18 cellular contexts compared by ENCODE assay signal in genomic region chr3:158771577-158771976, GRCh38. TPM values are rescaled to one million over a fixed set of nuclear protein-coding genes. Genes with fewer than 3 reads are reported as not detected.
DNase-seq lines count a peak whose midpoint lies in the region; ATAC-seq and TF ChIP-seq lines count a peak whose summit lies in the region.
"Had no signal": no experiment of that assay in that cellular context is flagged by ENCODE, and none has a peak within 500 bp of the region (broad histone marks: within the 10 kb centered on the region; RNA-seq: fewer than 3 reads in every experiment).

No MANE protein-coding gene starts in this region.

- H3K36me3 Mint-ChIP-seq in activated T-cell treated with anti-CD3 and anti-CD28 coated beads, Interleukin-2, amount 50 U/mL, for 24 hours (ENCODE audit: low read depth) = no peaks in the 10 kb centered on the region

- no peak overlapping the region for H3K27ac ChIP-seq in IMR-90 (ENCODE audit: insufficient read depth, low read length)
- peak overlapping the region; percentile 57 for H3K27ac ChIP-seq in epithelial cell of prostate
- peak overlapping the region; percentile 26 for H3K27ac ChIP-seq in upper lobe of right lung

- peaks cover 1% of the 10 kb centered on the region for H3K4me1 Mint-ChIP-seq in activated T-cell treated with anti-CD3 and anti-CD28 coated beads, Interleukin-2, amount 50 U/mL, for 24 hours (ENCODE audit: low read depth)

- H2BK20ac ChIP-seq in IMR-90 (ENCODE audit: low read depth, low read length) = peak overlapping the region; percentile 36; the same call in 1 of the 2 replicates

- H2AFZ ChIP-seq in IMR-90 (replicated peaks; ENCODE audit: low read length, poor library complexity) = no peak overlapping the region

- H3K36me3 ChIP-seq in IMR-90 (ENCODE audit: control insufficient read depth, insufficient read depth, low read length) (no peaks in the 10 kb centered on the region), mucosa of descending colon (ENCODE audit: low read depth) (no peaks in the 10 kb centered on the region), upper lobe of right lung (no peaks in the 10 kb centered on the region)
- H3K36me3 ChIP-seq: HAP-1 had no signal

- peak overlapping the region; percentile 49; the same call in 1 of the 2 replicates for H3K4ac ChIP-seq in IMR-90 (ENCODE audit: low read depth, low read length)

- CTCF ChIA-PET in IMR-90 (lab: Yijun Ruan, JAX) = no interaction called here

- no CpG with 5 or more reads among the region's 1 CpG for WGBS in IMR-90 (ENCODE audit: extremely low coverage in 2 of 2, insufficient read length in 1 of 2), 2 experiments

- no peak overlapping the region for H2BK5ac ChIP-seq in IMR-90 (ENCODE audit: low read depth, low read length, poor library complexity, severe bottlenecking)

- in situ Hi-C loops in IMR-90 (cut with MboI; ENCODE audit: low sequenced_read_pairs) = no loop called here

- H4K20me1 ChIP-seq in IMR-90 (ENCODE audit: insufficient read depth, low read length) = 0 out of 2 replicates have a peak, but pooled peaks cover 2% of the 10 kb centered on the region

- H2AK5ac ChIP-seq in IMR-90 (ENCODE audit: low read depth, low read length) = peak overlapping the region; percentile 77; the same call in 1 of the 2 replicates

- H2BK15ac ChIP-seq in IMR-90 (ENCODE audit: low read depth, low read length) = peak overlapping the region; percentile 25; the same call in 1 of the 3 replicates

- H3K9me1 ChIP-seq in IMR-90 (ENCODE audit: insufficient read depth, low read length) = peaks cover 12% of the 10 kb centered on the region

- H3K56ac ChIP-seq in IMR-90 (ENCODE audit: extremely low read depth, insufficient read depth, low read length) = no peak overlapping the region

- no peak for TF ChIP-seq POLR2A in IMR-90 (IDR thresholded peaks at IDR 0.05; ENCODE audit: low read depth, low read length)

- POLR2A ChIA-PET in IMR-90 (lab: Charles Lee; ENCODE audit: unreplicated experiment) = no interaction called here

- dilution Hi-C loops in IMR-90 (cut with HindIII; ENCODE audit: low sequenced_read_pairs, unreplicated experiment) = no loop called here

- H3K79me1 ChIP-seq in IMR-90 (ENCODE audit: low read depth in 1 of 2, low read length in 2 of 2) = no peaks in the 10 kb centered on the region; a peak in 1 of 4 replicates

- no peak overlapping the region for H2AK9ac ChIP-seq in IMR-90 (replicated peaks; ENCODE audit: low read depth, low read length, poor library complexity)

- no peak for TF ChIP-seq CTCF in IMR-90 (conservative IDR thresholded peaks at IDR 0.05; ENCODE audit: low read depth, low read length)
- no peak for TF ChIP-seq CTCF in mucosa of descending colon (IDR thresholded peaks at IDR 0.05)
- no peak for TF ChIP-seq CTCF in upper lobe of right lung (IDR thresholded peaks at IDR 0.05)

- H4K5ac ChIP-seq in IMR-90 (ENCODE audit: low read depth, low read length) = no peak overlapping the region; the same call in 1 of the 2 replicates

- H3K27me3 Mint-ChIP-seq in activated T-cell treated with anti-CD3 and anti-CD28 coated beads, Interleukin-2, amount 50 U/mL, for 24 hours = no peaks in the 10 kb centered on the region
- H3K27me3 Mint-ChIP-seq: CD4-positive, alpha-beta T cell had no signal

- peak overlapping the region; percentile 33; the same call in 1 of the 2 replicates for H2BK120ac ChIP-seq in IMR-90 (ENCODE audit: low read depth, low read length)

- no peak overlapping the region for H3K4me3 ChIP-seq in IMR-90 (ENCODE audit: insufficient read depth, low read depth, low read length)
- no peak overlapping the region for H3K4me3 ChIP-seq in mucosa of descending colon
- no peak overlapping the region for H3K4me3 ChIP-seq in upper lobe of right lung
- H3K4me3 ChIP-seq: HAP-1 had no signal

- peak overlapping the region; percentile 67 for H3K18ac ChIP-seq in IMR-90 (ENCODE audit: low read depth, low read length)

- H3K27me3 ChIP-seq in IMR-90 (ENCODE audit: control insufficient read depth, insufficient read depth, low read length) (no peaks in the 10 kb centered on the region), upper lobe of right lung (no peaks in the 10 kb centered on the region)

- H3K23ac ChIP-seq in IMR-90 (ENCODE audit: low read depth, low read length) = no peak overlapping the region

- ATAC-seq in IMR-90 (ENCODE audit: low read depth) (no peak), mucosa of descending colon (peak; percentile 24), upper lobe of right lung (peak; percentile 58)
- ATAC-seq: SK-N-SH treated with all-trans-retinoic acid at 6 μM for 48 hours had no signal

- H3K4me1 ChIP-seq in IMR-90 (ENCODE audit: control insufficient read depth, insufficient read depth, low read length) (peaks cover 23% of the 10 kb centered on the region), mucosa of descending colon (ENCODE audit: low read depth) (peaks cover 10% of the 10 kb centered on the region), upper lobe of right lung (peaks cover 61% of the 10 kb centered on the region)
- H3K4me1 ChIP-seq: HAP-1 had no signal

- no peak overlapping the region; the same call in 1 of the 2 replicates for H3K14ac ChIP-seq in IMR-90 (replicated peaks; ENCODE audit: low read depth, low read length)

- intact Hi-C loops in IMR-90 (cut with micrococcal nuclease) (no loop called here), mucosa of descending colon (cut with DNase I, micrococcal nuclease) (no loop called here), upper lobe of right lung (cut with DNase I) (no loop called here)

- no TSS peak for BruUV-seq in IMR-90 (replicated peaks; lab: Mats Ljungman, UMichigan)

- H3K9me3 Mint-ChIP-seq in activated T-cell treated with anti-CD3 and anti-CD28 coated beads, Interleukin-2, amount 50 U/mL, for 24 hours = no peaks in the 10 kb centered on the region
- H3K9me3 Mint-ChIP-seq: CD4-positive, alpha-beta T cell had no signal

- H4K91ac ChIP-seq in IMR-90 (ENCODE audit: insufficient read depth, low read depth, low read length) = peak overlapping the region; percentile 31

- no peak overlapping the region for H3K9ac ChIP-seq in IMR-90 (ENCODE audit: low read depth, low read length)

- no peak for TF ChIP-seq RAD21 in IMR-90 (IDR thresholded peaks at IDR 0.05; ENCODE audit: low read length)

- no peak overlapping the region for H3K4me2 ChIP-seq in IMR-90 (ENCODE audit: low read depth, low read length)

- no peak overlapping the region for H4K8ac ChIP-seq in IMR-90 (ENCODE audit: low read depth in 2 of 2, low read length in 2 of 2)

- DNase-seq in IMR-90 = no peak
- no peak for DNase-seq in epithelial cell of prostate (ENCODE audit: low read depth, low spot score)
- DNase-seq in mucosa of descending colon = no peak
- DNase-seq in upper lobe of right lung = no peak
- no peak for DNase-seq in COLO668 (lab: John Stamatoyannopoulos, UW; ENCODE audit: unreplicated experiment)
- DNase-seq in NCI-H128 (lab: John Stamatoyannopoulos, UW; ENCODE audit: unreplicated experiment) = no peak
- DNase-seq in activated T-cell treated with anti-CD3 and anti-CD28 coated beads, Interleukin-2, amount 50 U/mL, for 24 hours = no peak
- DNase-seq: ACHN; CD4-positive, alpha-beta T cell; DMS79 treated with DMSO at 0.1 percent for 48 hours; MV-4-11; NCI-H1436; NCI-H2081; NCI-H524; SHP77 had no signal

- H3K9me3 ChIP-seq in IMR-90 (ENCODE audit: control insufficient read depth, insufficient read depth, low read length) = no peaks in the 10 kb centered on the region
- no peaks in the 10 kb centered on the region for H3K9me3 ChIP-seq in mucosa of descending colon
- no peaks in the 10 kb centered on the region for H3K9me3 ChIP-seq in upper lobe of right lung
- H3K9me3 ChIP-seq: HAP-1 had no signal

- H3K4me3 Mint-ChIP-seq in activated T-cell treated with anti-CD3 and anti-CD28 coated beads, Interleukin-2, amount 50 U/mL, for 24 hours = no peak overlapping the region
- H3K4me3 Mint-ChIP-seq: CD4-positive, alpha-beta T cell had no signal

- H3K27ac Mint-ChIP-seq in activated T-cell treated with anti-CD3 and anti-CD28 coated beads, Interleukin-2, amount 50 U/mL, for 24 hours = no peak overlapping the region
- H3K27ac Mint-ChIP-seq: CD4-positive, alpha-beta T cell had no signal

TF ChIP-seq in IMR-90, 13 proteins besides CTCF, POLR2A, EP300 and RAD21:
- TF ChIP-seq SMC3 (IDR thresholded peaks at IDR 0.05; ENCODE audit: low read depth, low read length) (no peak), CHD1 (IDR thresholded peaks at IDR 0.05; ENCODE audit: low read depth, low read length) (no peak), RCOR1 (IDR thresholded peaks at IDR 0.05; ENCODE audit: insufficient replicate concordance, low read length) (no peak), FOS (IDR thresholded peaks at IDR 0.05; ENCODE audit: low read depth, low read length) (no peak), USF2 (IDR thresholded peaks at IDR 0.05; ENCODE audit: low read depth, low read length) (no peak), MXI1 (IDR thresholded peaks at IDR 0.05; ENCODE audit: borderline replicate concordance, low read depth, low read length) (no peak), CEBPB (IDR thresholded peaks at IDR 0.05; ENCODE audit: low read depth, low read length) (no peak)

RNA-seq across cellular contexts. Expression of gene MFSD1, which starts 30.3 kb away (rescaled TPM):
- total RNA-seq in IMR-90 (2012; rRNA removed) (64.2 and 103 TPM in 2 replicates), mucosa of descending colon (10 to 100 TPM; 55.3 to 77.8 (median 59.4) TPM), upper lobe of right lung (84.5 TPM)
- 39.7 and 50.4 TPM in 2 replicates for polyA plus RNA-seq in IMR-90 (2012; rRNA removed)
- polyA plus RNA-seq in IMR-90 (2012; cell fraction: cytosol; rRNA removed) = 24.2 and 24.8 TPM in 2 replicates
- 10.2 and 33.8 TPM in 2 replicates for polyA plus RNA-seq in IMR-90 (2012; cell fraction: nucleus; rRNA removed; ENCODE audit: low replicate concordance)

RNA-seq across cellular contexts. Expression of gene RARRES1, which starts 39.3 kb away (rescaled TPM):
- total RNA-seq in IMR-90 (2012; rRNA removed) = 0.90 and 1.9 TPM in 2 replicates
- polyA plus RNA-seq in IMR-90 (2012; rRNA removed) = 2.6 and 3.0 TPM in 2 replicates
- 1.9 and 11.6 TPM in 2 replicates for polyA plus RNA-seq in IMR-90 (2012; cell fraction: cytosol; rRNA removed)
- 3.8 and 4.0 TPM in 2 replicates for polyA plus RNA-seq in IMR-90 (2012; cell fraction: nucleus; rRNA removed; ENCODE audit: low replicate concordance)
- total RNA-seq in mucosa of descending colon = 10 to 100 TPM; 42.7 to 72.0 (median 43.8) TPM
- total RNA-seq in upper lobe of right lung = 41.5 TPM
- total RNA-seq: CD4-positive, alpha-beta T cell; G401 had no signal

Comparison
In these comparisons a context has a peak if more than half of its experiments do, and no peak if none do; other contexts are left out.
1. RNA of gene RARRES1, which starts 39.3 kb away (total RNA-seq): 42.7 to 72.0 TPM in mucosa of descending colon and 41.5 TPM in upper lobe of right lung (single experiment); 0.90 to 1.9 TPM in IMR-90; every median in the first group is over 10 times any median in the second.